In the genomic region with DNA sequence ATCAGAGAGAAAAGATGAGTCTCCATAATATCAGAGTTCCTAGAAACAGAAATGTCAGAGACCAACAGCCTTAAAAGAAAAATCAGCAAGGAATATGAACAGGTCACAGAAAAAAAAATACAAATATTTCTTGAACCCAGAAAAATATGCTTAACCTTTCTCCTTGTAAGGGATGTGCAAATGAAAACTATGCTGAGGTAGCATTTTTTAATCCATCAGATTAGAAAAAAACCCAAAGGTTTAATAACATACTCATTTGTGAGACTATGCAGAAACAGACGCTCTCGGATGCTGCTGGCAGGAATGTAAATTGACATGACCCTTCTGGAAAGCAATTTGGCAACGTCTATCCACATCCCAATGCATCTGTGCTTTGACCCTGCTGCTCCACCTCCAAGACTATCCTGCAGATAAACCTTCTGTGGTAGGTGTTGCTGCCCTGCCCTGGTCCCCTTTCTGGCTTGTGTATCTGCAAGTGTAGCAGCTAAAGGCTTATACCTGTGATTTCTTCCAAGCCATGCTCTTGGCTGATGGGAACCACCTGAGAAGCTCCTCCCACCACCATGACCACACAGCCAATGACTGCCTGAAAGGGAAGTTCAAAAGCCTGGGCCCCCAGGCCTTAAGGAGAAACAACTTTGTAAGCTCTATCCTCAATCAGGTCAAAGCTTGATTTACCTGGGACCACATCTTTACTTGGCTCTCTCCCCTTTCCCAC, we compare ENCODE assay signal across 12 cellular contexts. TPM values are rescaled to one million over a fixed set of nuclear protein-coding genes. Genes with fewer than 3 reads are reported as not detected.
A peak's percentile ranks its signal among the peaks of the same experiment; 100 is the strongest.
DNase-seq lines count a peak whose midpoint lies in the region; ATAC-seq, FAIRE-seq and TF ChIP-seq lines count a peak whose summit lies in the region.
"Had no signal": no experiment of that assay in that cellular context is flagged by ENCODE, and none has a peak within 500 bp of the region (broad histone marks: within the 10 kb centered on the region; RNA-seq: fewer than 3 reads in every experiment).

No MANE protein-coding gene starts in this region.

- H3K27ac ChIP-seq in astrocyte (ENCODE audit: low read depth, low read length): peak overlapping the region; percentile 4
- H3K27ac ChIP-seq in keratinocyte (ENCODE audit: control insufficient read depth, insufficient read depth, low read length): no peak overlapping the region
- H3K27ac ChIP-seq in upper lobe of left lung: peak overlapping the region in 3 of 4 donors; percentile 45 to 70 (median 52)
- no peak overlapping the region for H3K27ac ChIP-seq in heart right ventricle

- peaks cover 24% of the 10 kb centered on the region for H4K20me1 ChIP-seq in astrocyte (ENCODE audit: insufficient read depth, low read length)
- no peaks in the 10 kb centered on the region for H4K20me1 ChIP-seq in keratinocyte (ENCODE audit: control insufficient read depth, extremely low read depth, insufficient read depth, low read length)

- dilution Hi-C loops in keratinocyte (cut with MboI; ENCODE audit: extremely low pct_ligation_motif_present, low sequenced_read_pairs): no loop called here

- H2AFZ ChIP-seq in astrocyte (ENCODE audit: low read depth, low read length): no peak overlapping the region
- no peak overlapping the region for H2AFZ ChIP-seq in keratinocyte (ENCODE audit: control insufficient read depth, low read length)

- FAIRE-seq in astrocyte (lab: Jason Lieb, UNC): no peak
- FAIRE-seq in keratinocyte (lab: Jason Lieb, UNC): peak; percentile 48
- no peak for FAIRE-seq in GM12892 (lab: Jason Lieb, UNC)

- H3K4me1 Mint-ChIP-seq in astrocyte (ENCODE audit: low read depth, unreplicated experiment): peaks cover 20% of the 10 kb centered on the region

- TF ChIP-seq POLR2A in upper lobe of left lung (IDR thresholded peaks at IDR 0.05) (no peak), GM12892 (IDR thresholded peaks at IDR 0.05; ENCODE audit: low read depth, low read length) (no peak)

- H3K4me2 ChIP-seq in astrocyte (ENCODE audit: low read length): peak overlapping the region; percentile 40
- peak overlapping the region; percentile 9 for H3K4me2 ChIP-seq in keratinocyte (ENCODE audit: control insufficient read depth, extremely low read depth, insufficient read depth, low read depth, low read length)

- ATAC-seq in upper lobe of left lung (ENCODE audit: low FRiP score in 2 of 2) (peak in 1 of 2 donors; percentile 59), heart right ventricle (no peak), esophagus mucosa (no peak)
- ATAC-seq: left cardiac atrium had no signal

- 43 to 51% methylated on average over 3 of the region's 3 CpGs for WGBS in upper lobe of left lung, 2 donors
- whole genome bisulfite sequencing in heart right ventricle, 2 donors: 57 to 62% methylated on average over 3 of the region's 3 CpGs

- peaks cover 7% of the 10 kb centered on the region for H3K36me3 Mint-ChIP-seq in astrocyte (ENCODE audit: low read depth, unreplicated experiment)

- H3K4me3 ChIP-seq in astrocyte (ENCODE audit: insufficient read depth, low read depth, low read length) (no peak overlapping the region), keratinocyte (ENCODE audit: control insufficient read depth in 2 of 3, extremely low read depth in 1 of 3, insufficient read depth in 2 of 3, low read depth in 1 of 3, low read length in 3 of 3) (no peak overlapping the region), upper lobe of left lung (peak overlapping the region in 1 of 4 donors; percentile 18), heart right ventricle (no peak overlapping the region)

- H3K9me3 ChIP-seq in astrocyte (ENCODE audit: insufficient read depth, low read depth, low read length) (no peaks in the 10 kb centered on the region), keratinocyte (ENCODE audit: control insufficient read depth, low read depth, low read length) (no peaks in the 10 kb centered on the region), upper lobe of left lung (no peaks in the 10 kb centered on the region), heart right ventricle (no peaks in the 10 kb centered on the region)

- H3K36me3 ChIP-seq in astrocyte (ENCODE audit: insufficient read depth, low read length): no peaks in the 10 kb centered on the region
- H3K36me3 ChIP-seq in keratinocyte (ENCODE audit: control insufficient read depth in 2 of 2, extremely low read depth in 1 of 2, insufficient read depth in 2 of 2, low read length in 2 of 2): peaks cover 13 to 14% of the 10 kb centered on the region in 2 experiments
- H3K36me3 ChIP-seq in upper lobe of left lung: no peaks in the 10 kb centered on the region
- peaks cover 0 to 5% (median 0%) of the 10 kb centered on the region in 9 donors for H3K36me3 ChIP-seq in heart right ventricle

- H3K9me1 ChIP-seq in keratinocyte (ENCODE audit: control insufficient read depth, extremely low read depth, insufficient read depth, low read length): no peaks in the 10 kb centered on the region

- no peak overlapping the region for H3K4me3 Mint-ChIP-seq in astrocyte (ENCODE audit: unreplicated experiment)

- TF ChIP-seq EP300 in upper lobe of left lung (IDR thresholded peaks at IDR 0.05): no peak

- H3K4me1 ChIP-seq in astrocyte (ENCODE audit: insufficient read depth, low read length) (peaks cover 20% of the 10 kb centered on the region), keratinocyte (ENCODE audit: control insufficient read depth, extremely low read depth, insufficient read depth, low read length) (peaks cover 43% of the 10 kb centered on the region), upper lobe of left lung (peaks cover 12 to 24% (median 19%) of the 10 kb centered on the region in 4 donors), heart right ventricle (peaks cover 4 to 30% (median 14%) of the 10 kb centered on the region in 9 donors)

- H3K9ac ChIP-seq in astrocyte (ENCODE audit: low read length) (no peak overlapping the region), keratinocyte (ENCODE audit: control insufficient read depth, extremely low read depth, insufficient read depth, low read length) (no peak overlapping the region)

- H3K27ac Mint-ChIP-seq in astrocyte (ENCODE audit: unreplicated experiment): no peak overlapping the region

- no peaks in the 10 kb centered on the region for H3K27me3 Mint-ChIP-seq in astrocyte (ENCODE audit: low read depth, unreplicated experiment)

- intact Hi-C loops in heart right ventricle (cut with DNase I): no loop called here

- no peaks in the 10 kb centered on the region for H3K27me3 ChIP-seq in astrocyte (ENCODE audit: insufficient read depth, low read length)
- no peaks in the 10 kb centered on the region for H3K27me3 ChIP-seq in keratinocyte (ENCODE audit: control insufficient read depth, extremely low read depth, insufficient read depth, low read length)
- H3K27me3 ChIP-seq in upper lobe of left lung: no peaks in the 10 kb centered on the region
- H3K27me3 ChIP-seq in heart right ventricle: no peaks in the 10 kb centered on the region

- no peaks in the 10 kb centered on the region for H3K9me3 Mint-ChIP-seq in astrocyte (ENCODE audit: unreplicated experiment)

- H3K79me2 ChIP-seq in astrocyte (ENCODE audit: insufficient read depth, low read length) (peaks cover 56% of the 10 kb centered on the region), keratinocyte (ENCODE audit: control insufficient read depth, insufficient read depth, low read length) (peaks cover 42% of the 10 kb centered on the region)

- TF ChIP-seq CTCF in astrocyte (IDR thresholded peaks at IDR 0.05; ENCODE audit: insufficient read depth, low read depth, low read length) (no peak), keratinocyte (optimal IDR thresholded peaks at IDR 0.05 in 1 of 3, IDR thresholded peaks at IDR 0.05 in 1 of 3, conservative IDR thresholded peaks at IDR 0.05 in 1 of 3; ENCODE audit: extremely low read depth in 1 of 3, insufficient read depth in 2 of 3, low read length in 3 of 3) (peak; percentile 3 to 25 (median 13)), upper lobe of left lung (IDR thresholded peaks at IDR 0.05) (no peak), heart right ventricle (IDR thresholded peaks at IDR 0.05) (no peak)

- DNase-seq in NCI-H345 (lab: John Stamatoyannopoulos, UW) (peak; percentile 4), NCI-H345 treated with DMSO at 0.1 percent for 48 hours (lab: John Stamatoyannopoulos, UW; ENCODE audit: unreplicated experiment) (no peak), astrocyte (ENCODE audit: low read depth) (no peak), keratinocyte (ENCODE audit: low read depth, low spot score) (no peak), upper lobe of left lung (peak in 1 of 2 donors; percentile 65), GM12892 (ENCODE audit: insufficient read length) (no peak), heart right ventricle (no peak)
- DNase-seq: GDM1; left cardiac atrium; NCI-H1105 treated with DMSO at 0.1 percent for 48 hours; stimulated activated naive CD4-positive, alpha-beta T cell had no signal

RNA-seq across cellular contexts. Expression of gene LTBP2, which starts 49.4 kb away (rescaled TPM):
- total RNA-seq in astrocyte (162 and 196 TPM in 2 replicates), upper lobe of left lung (100 to 1,000 TPM in 2 of 6 donors, 10 to 100 TPM in 4; 19.7 to 136 (median 77.6) TPM), heart right ventricle (10 to 100 TPM in 9 of 10 donors, 1 to 10 TPM in 1; 7.1 to 50.3 (median 18.5) TPM), esophagus mucosa (14.4 TPM)
- polyA plus RNA-seq in keratinocyte (23.9 to 40.7 TPM (median 26.6 TPM) in 3 replicates), heart right ventricle (1 to 10 TPM; 3.5 TPM)
- polyA plus RNA-seq in keratinocyte (2011; ENCODE audit: low read depth): 12.1 TPM
- polyA plus RNA-seq in keratinocyte (2011; cell fraction: cytosol; rRNA removed): 19.5 and 28.2 TPM in 2 replicates
- 118 and 155 TPM in 2 replicates for polyA plus RNA-seq in keratinocyte (2011; cell fraction: nucleus; rRNA removed)
- 11.7 and 64.1 TPM in 2 replicates for polyA plus RNA-seq in keratinocyte (2012; ENCODE audit: low replicate concordance)
- 66.1 to 143 TPM (median 68.5 TPM) in 3 replicates for polyA minus RNA-seq in keratinocyte
- polyA minus RNA-seq in keratinocyte (2011; cell fraction: cytosol; rRNA and poly(A)+ RNA removed): 89.6 TPM
- 195 and 210 TPM in 2 replicates for polyA minus RNA-seq in keratinocyte (2011; cell fraction: nucleus; rRNA and poly(A)+ RNA removed)
- 0.15 TPM for polyA plus RNA-seq in GM12892 (2012; ENCODE audit: missing spikeins)

Comparison
In these comparisons a context has a peak if more than half of its experiments do, and no peak if none do; other contexts are left out.
1. H3K27ac ChIP-seq: peak in astrocyte (single experiment) and upper lobe of left lung (3 of 4); none in keratinocyte (single experiment) and heart right ventricle (0 of 10).
2. CTCF ChIP-seq: peak in keratinocyte (3 of 3); none in astrocyte (single experiment), upper lobe of left lung (0 of 6) and heart right ventricle (0 of 9).